8 cellular contexts compared by ENCODE assay signal in the genomic region with DNA sequence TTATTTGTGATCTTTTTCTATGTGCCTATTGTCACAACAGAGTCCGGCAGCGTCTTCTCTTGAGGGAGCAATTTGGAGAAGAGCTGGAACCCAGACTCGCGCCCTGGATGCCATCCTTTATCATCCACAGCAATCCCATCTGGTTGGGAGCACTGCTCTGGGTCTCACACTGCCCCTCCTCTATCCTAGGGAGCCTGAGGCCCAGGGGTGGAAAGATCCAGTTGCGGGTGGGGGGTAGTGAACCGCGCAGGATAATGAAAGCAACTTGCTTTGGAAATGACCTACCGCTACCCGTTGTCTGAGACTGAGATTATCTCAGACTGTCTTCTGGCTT. TPM values are rescaled to one million over a fixed set of nuclear protein-coding genes. Genes with fewer than 3 reads are reported as not detected.
DNase-seq lines count a peak whose midpoint lies in the region; ATAC-seq and TF ChIP-seq lines count a peak whose summit lies in the region.

No MANE protein-coding gene starts in this region.

- peaks cover 5% of the 10 kb centered on the region for H3K36me3 Mint-ChIP-seq in T-cell

- DNase-seq in T-cell (no peak), fibroblast of pulmonary artery (ENCODE audit: low read depth) (no peak), retinal pigment epithelial cell (ENCODE audit: low read depth) (no peak), DMS153 treated with DMSO at 0.1 percent for 48 hours (lab: John Stamatoyannopoulos, UW; ENCODE audit: unreplicated experiment) (no peak), GDM1 (lab: John Stamatoyannopoulos, UW) (no peak)

- H3K4me3 ChIP-seq in GM12875 (ENCODE audit: low read depth, low read length) (peak overlapping the region; percentile 57), fibroblast of pulmonary artery (replicated peaks; ENCODE audit: low read depth, low read length) (peak overlapping the region; percentile 97), retinal pigment epithelial cell (ENCODE audit: low read length) (peak overlapping the region; percentile 99)

- H3K9me3 Mint-ChIP-seq in T-cell = no peaks in the 10 kb centered on the region

- ATAC-seq in T-cell (replicated peaks in 1 of 4) (no peak), HG02852 (IDR thresholded peaks at IDR 0.05; ENCODE audit: unreplicated experiment) (no peak), GM18861 (IDR thresholded peaks at IDR 0.05; ENCODE audit: unreplicated experiment) (no peak)

- POLR2A ChIA-PET in T-cell (lab: Charles Lee) = interaction anchor here (0.6 to 1.7 kb wide), 7 partner anchors 9 to 259 kb away, joined by 4 to 15 read pairs (median 4); a partner anchor contains a TSS

- TF ChIP-seq CTCF in GM12875 (IDR thresholded peaks at IDR 0.05; ENCODE audit: borderline replicate concordance, insufficient read depth, low read depth, low read length) (no peak), fibroblast of pulmonary artery (IDR thresholded peaks at IDR 0.05; ENCODE audit: low read length, missing control alignments) (no peak), retinal pigment epithelial cell (conservative IDR thresholded peaks at IDR 0.05; ENCODE audit: low read depth, low read length) (no peak)

- no peaks in the 10 kb centered on the region for H3K27me3 Mint-ChIP-seq in T-cell

- peaks cover 61 to 74% (median 66%) of the 10 kb centered on the region in 3 donors for H3K4me1 Mint-ChIP-seq in T-cell

- peak overlapping the region; percentile 93 to 99 (median 97) for H3K4me3 Mint-ChIP-seq in T-cell

- CTCF ChIA-PET in T-cell (lab: Charles Lee) = interaction anchor here in 1 of 2 donors (0.5 to 1.9 kb wide), 8 partner anchors 9 to 73 kb away, joined by 3 to 14 read pairs (median 4); a partner anchor contains a TSS

- H3K27ac Mint-ChIP-seq in T-cell = peak overlapping the region; percentile 99

RNA-seq across cellular contexts. Expression of a gene that starts 0.7 kb away (rescaled TPM):
- total RNA-seq in T-cell = 100 to 1,000 TPM in 2 of 5 donors, 10 to 100 TPM in 3; 80.2 to 104 (median 98.2) TPM

RNA-seq across cellular contexts. Expression of a gene that starts 4.0 kb away (rescaled TPM):
- 10 to 100 TPM; 44.5 to 70.8 (median 68.4) TPM for total RNA-seq in T-cell

RNA-seq across cellular contexts. Expression of a gene that starts 6.3 kb away (rescaled TPM):
- total RNA-seq in T-cell = 100 to 1,000 TPM in 1 of 5 donors, 10 to 100 TPM in 4; 72.0 to 114 (median 93.8) TPM

RNA-seq across cellular contexts. Expression of a gene that starts 13.6 kb away (rescaled TPM):
- total RNA-seq in T-cell = 10 to 100 TPM; 53.9 to 77.9 (median 59.4) TPM

RNA-seq across cellular contexts. Expression of a gene that starts 17.2 kb away (rescaled TPM):
- 1 to 10 TPM in 1 of 5 donors, under 1 TPM in 3, not detected in 1; 0.93 to 1.7 (median 0.96) TPM for total RNA-seq in T-cell
